ENCODE assay signal across 13 cellular contexts in genomic region chr14:68552075-68552474, GRCh38.
DNase-seq lines count a peak whose midpoint lies in the region; ATAC-seq and TF ChIP-seq lines count a peak whose summit lies in the region.
"Had no signal": no experiment of that assay in that cellular context is flagged by ENCODE, and none has a peak within 500 bp of the region (broad histone marks: within the 10 kb centered on the region; RNA-seq: fewer than 3 reads in every experiment).

No MANE protein-coding gene starts in this region.

- WGBS in esophagus, 2 donors: 95 to 98% methylated on average over 7 of the region's 7 CpGs
- 96% methylated on average over 7 of the region's 7 CpGs for WGBS in prostate gland

- no peak for TF ChIP-seq POLR2A in prostate gland (IDR thresholded peaks at IDR 0.05)

- H3K27ac Mint-ChIP-seq in type B pancreatic cell: peak overlapping the region; percentile 47
- H3K27ac Mint-ChIP-seq in activated T-helper 2 cell treated with anti-CD3 and anti-CD28 coated beads, Interferon-gamma antibody, Interleukin-2, Interleukin-4, amounts not matched to agents 10 μg/mL and 5 μg/mL and 100 μg/mL, durations not matched to agents 14 hours and 24 hours and 36 hours: no peak overlapping the region

- H3K4me1 ChIP-seq in OCI-LY7 (ENCODE audit: insufficient read depth, low read length, poor library complexity, severe bottlenecking) (peaks cover 26% of the 10 kb centered on the region), esophagus (ENCODE audit: control insufficient read depth in 2 of 2, insufficient read depth in 2 of 2, low read length in 1 of 2) (peaks cover 7 to 29% of the 10 kb centered on the region in 2 donors), prostate gland (replicated peaks) (peaks cover 33% of the 10 kb centered on the region)

- no peak overlapping the region for H3K4me3 Mint-ChIP-seq in type B pancreatic cell
- no peak overlapping the region for H3K4me3 Mint-ChIP-seq in activated T-helper 2 cell treated with anti-CD3 and anti-CD28 coated beads, Interferon-gamma antibody, Interleukin-2, Interleukin-4, amounts not matched to agents 10 μg/mL and 5 μg/mL and 100 μg/mL, durations not matched to agents 14 hours and 24 hours and 36 hours (ENCODE audit: low read depth)

- no peaks in the 10 kb centered on the region for H3K9me2 ChIP-seq in OCI-LY7 (ENCODE audit: insufficient read depth, low read length)

- POLR2A ChIA-PET in OCI-LY7 (lab: Charles Lee): interaction anchor here (0.9 kb wide), 1 partner anchor 94 kb away, joined by 3 read pairs; no protein-coding TSS in a partner anchor

- CTCF ChIA-PET in OCI-LY7 (lab: Charles Lee; ENCODE audit: unreplicated experiment): no interaction called here

- DNase-seq in OCI-LY7 (ENCODE audit: low spot score) (no peak), prostate gland (ENCODE audit: low spot score) (no peak), type B pancreatic cell (ENCODE audit: extremely low spot score, unreplicated experiment) (no peak)
- no peak for DNase-seq in activated T-helper 2 cell treated with anti-CD3 and anti-CD28 coated beads, Interferon-gamma antibody, Interleukin-2, Interleukin-4, amounts not matched to agents 10 μg/mL and 5 μg/mL and 100 μg/mL, durations not matched to agents 14 hours and 24 hours and 36 hours (ENCODE audit: low spot score)
- DNase-seq in activated effector memory CD4-positive, alpha-beta T cell treated with Interleukin-2 at 50 U/mL for 16 hours: no peak
- DNase-seq: hypothalamus; naive thymus-derived CD4-positive, alpha-beta T cell; NCI-H1048; SIG-M5; stimulated activated CD4-positive, alpha-beta T cell treated with anti-CD3 and anti-CD28 coated beads, Interleukin-4, amount 100 ng/mL, for 1 hour had no signal

- no TSS peak for BruUV-seq in OCI-LY7 (replicated peaks; lab: Mats Ljungman, UMichigan)

- peaks cover 11% of the 10 kb centered on the region for H3K36me3 Mint-ChIP-seq in type B pancreatic cell
- no peaks in the 10 kb centered on the region for H3K36me3 Mint-ChIP-seq in activated T-helper 2 cell treated with anti-CD3 and anti-CD28 coated beads, Interferon-gamma antibody, Interleukin-2, Interleukin-4, amounts not matched to agents 10 μg/mL and 5 μg/mL and 100 μg/mL, durations not matched to agents 14 hours and 24 hours and 36 hours (ENCODE audit: low read depth)

- ATAC-seq in HG02763 (IDR thresholded peaks at IDR 0.05; ENCODE audit: unreplicated experiment): no peak
- ATAC-seq: activated CD4-positive, CD25-positive, alpha-beta regulatory T cell treated with anti-CD3 and anti-CD28 coated beads, Interleukin-2, amount 50 U/mL, for 24 hours; naive thymus-derived CD4-positive, alpha-beta T cell had no signal

- H3K4me3 ChIP-seq in OCI-LY7 (ENCODE audit: low read depth, low read length, poor library complexity, severe bottlenecking) (no peak overlapping the region), esophagus (ENCODE audit: low read depth in 1 of 2, low read length in 2 of 2) (no peak overlapping the region), prostate gland (no peak overlapping the region)

- H3K27ac ChIP-seq in OCI-LY7 (ENCODE audit: low read depth, low read length, poor library complexity, severe bottlenecking) (no peak overlapping the region), esophagus (ENCODE audit: low read depth in 2 of 2, low read length in 1 of 2) (peak overlapping the region; percentile 3 to 37), prostate gland (peak overlapping the region; percentile 69 to 70)

- H3K4me2 ChIP-seq in OCI-LY7 (ENCODE audit: low read length): peak overlapping the region; percentile 44; the same call in 1 of the 2 replicates

- H3K9me3 ChIP-seq in OCI-LY7 (ENCODE audit: low read length): no peaks in the 10 kb centered on the region
- no peaks in the 10 kb centered on the region for H3K9me3 ChIP-seq in esophagus (ENCODE audit: control insufficient read depth in 2 of 2, insufficient read depth in 1 of 2, low read depth in 1 of 2, low read length in 1 of 2)
- no peaks in the 10 kb centered on the region for H3K9me3 ChIP-seq in prostate gland

- H4K20me1 ChIP-seq in OCI-LY7 (ENCODE audit: insufficient read depth, low read length): no peaks in the 10 kb centered on the region

- no peaks in the 10 kb centered on the region for H3K79me2 ChIP-seq in OCI-LY7 (ENCODE audit: insufficient read depth, low read depth, low read length)

- peaks cover 63% of the 10 kb centered on the region for H3K4me1 Mint-ChIP-seq in type B pancreatic cell (ENCODE audit: unreplicated experiment)
- H3K4me1 Mint-ChIP-seq in activated T-helper 2 cell treated with anti-CD3 and anti-CD28 coated beads, Interferon-gamma antibody, Interleukin-2, Interleukin-4, amounts not matched to agents 10 μg/mL and 5 μg/mL and 100 μg/mL, durations not matched to agents 14 hours and 24 hours and 36 hours (ENCODE audit: low read depth): no peaks in the 10 kb centered on the region

- peaks cover 14% of the 10 kb centered on the region for H3K9me3 Mint-ChIP-seq in type B pancreatic cell
- H3K9me3 Mint-ChIP-seq in activated T-helper 2 cell treated with anti-CD3 and anti-CD28 coated beads, Interferon-gamma antibody, Interleukin-2, Interleukin-4, amounts not matched to agents 10 μg/mL and 5 μg/mL and 100 μg/mL, durations not matched to agents 14 hours and 24 hours and 36 hours: no peaks in the 10 kb centered on the region
- H3K9me3 Mint-ChIP-seq: naive thymus-derived CD4-positive, alpha-beta T cell had no signal

- H3K36me3 ChIP-seq in OCI-LY7 (ENCODE audit: insufficient read depth, low read length) (no peaks in the 10 kb centered on the region), esophagus (ENCODE audit: control insufficient read depth in 2 of 2, insufficient read depth in 2 of 2, low read length in 1 of 2) (no peaks in the 10 kb centered on the region), prostate gland (no peaks in the 10 kb centered on the region)

- TF ChIP-seq CTCF in OCI-LY7 (conservative IDR thresholded peaks at IDR 0.05; ENCODE audit: low read length) (no peak), prostate gland (IDR thresholded peaks at IDR 0.05) (no peak), type B pancreatic cell (conservative IDR thresholded peaks at IDR 0.05) (no peak)

- no peaks in the 10 kb centered on the region for H3K27me3 Mint-ChIP-seq in type B pancreatic cell
- H3K27me3 Mint-ChIP-seq in activated T-helper 2 cell treated with anti-CD3 and anti-CD28 coated beads, Interferon-gamma antibody, Interleukin-2, Interleukin-4, amounts not matched to agents 10 μg/mL and 5 μg/mL and 100 μg/mL, durations not matched to agents 14 hours and 24 hours and 36 hours (ENCODE audit: low read depth): no peaks in the 10 kb centered on the region
- H3K27me3 Mint-ChIP-seq: naive thymus-derived CD4-positive, alpha-beta T cell had no signal

- no peak overlapping the region for H2AFZ ChIP-seq in OCI-LY7 (ENCODE audit: low read length)

- H3K27me3 ChIP-seq in esophagus (ENCODE audit: control insufficient read depth in 1 of 2, insufficient read depth in 2 of 2, low read length in 2 of 2) (no peaks in the 10 kb centered on the region), prostate gland (replicated peaks; ENCODE audit: insufficient read depth) (no peaks in the 10 kb centered on the region)

- intact Hi-C loops in OCI-LY7 (cut with micrococcal nuclease; ENCODE audit: unreplicated experiment): no loop called here
- intact Hi-C loops in prostate gland (cut with DNase I): no loop called here
- intact Hi-C loops in activated T-helper 2 cell treated with anti-CD3 and anti-CD28 coated beads, Interferon-gamma antibody, Interleukin-2, Interleukin-4, amounts not matched to agents 10 μg/mL and 5 μg/mL and 100 μg/mL, durations not matched to agents 14 hours and 24 hours and 36 hours (cut with micrococcal nuclease): no loop called here
